2 cellular contexts compared by ENCODE assay signal in the genomic region with DNA sequence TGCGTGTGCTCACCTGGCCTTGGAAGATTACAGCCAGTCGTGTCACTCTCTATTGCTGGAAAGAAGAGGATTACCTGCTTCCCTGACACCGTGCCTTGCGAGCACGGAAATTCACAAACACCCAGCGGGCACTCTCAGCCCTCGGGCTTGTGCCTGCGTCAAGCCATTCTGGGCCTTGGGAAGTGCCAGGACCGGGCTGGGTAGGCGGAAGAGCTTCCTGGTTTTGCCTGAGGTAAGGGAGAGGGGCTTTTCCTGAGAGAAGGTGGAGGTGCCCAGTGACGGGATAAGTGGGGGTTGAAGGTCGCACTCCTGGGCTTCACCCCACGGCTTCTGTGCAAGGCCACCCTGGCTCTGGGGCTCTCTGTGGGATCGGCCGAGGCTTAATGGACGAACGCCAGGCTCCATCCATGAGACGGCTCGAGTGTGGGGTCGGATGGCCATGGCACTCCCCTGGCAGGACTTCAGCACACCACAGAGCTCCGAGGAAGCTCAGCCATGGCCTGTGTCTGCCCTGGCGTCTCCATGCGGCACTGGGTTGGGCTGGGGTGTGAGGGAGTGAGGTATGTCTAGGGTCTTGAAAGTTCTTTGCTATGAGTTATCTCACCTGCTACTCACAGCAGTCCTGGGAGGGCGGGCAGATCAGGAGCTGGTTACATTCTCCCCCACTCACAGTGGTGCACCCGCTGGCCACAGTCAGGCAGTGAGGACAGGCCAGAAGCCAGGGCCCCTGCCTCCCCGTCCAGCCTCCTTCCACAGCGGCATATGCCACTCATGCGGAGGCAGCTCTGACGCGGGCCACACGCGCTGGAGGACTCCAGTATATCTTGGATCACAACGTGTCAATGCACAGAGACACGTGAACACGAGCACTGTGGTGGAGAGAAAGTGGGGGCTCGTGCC.
TF ChIP-seq lines count a peak whose summit lies in the region.

No MANE protein-coding gene starts in this region.

TF ChIP-seq in IMR-90, 13 proteins besides CTCF, POLR2A, EP300 and RAD21:
- no peak for TF ChIP-seq ELK1 (IDR thresholded peaks at IDR 0.05; ENCODE audit: borderline replicate concordance, low read depth, low read length)
- no peak for TF ChIP-seq MAZ (IDR thresholded peaks at IDR 0.05; ENCODE audit: borderline replicate concordance, low read depth, low read length)
- TF ChIP-seq BHLHE40 (IDR thresholded peaks at IDR 0.05; ENCODE audit: low read depth, low read length): no peak
- TF ChIP-seq MXI1 (IDR thresholded peaks at IDR 0.05; ENCODE audit: borderline replicate concordance, low read depth, low read length): no peak
- TF ChIP-seq RFX5 (IDR thresholded peaks at IDR 0.05; ENCODE audit: low read depth, low read length): no peak
- no peak for TF ChIP-seq SMC3 (IDR thresholded peaks at IDR 0.05; ENCODE audit: low read depth, low read length)
- no peak for TF ChIP-seq CEBPB (IDR thresholded peaks at IDR 0.05; ENCODE audit: low read depth, low read length)
- TF ChIP-seq CHD1 (IDR thresholded peaks at IDR 0.05; ENCODE audit: low read depth, low read length): no peak
- no peak for TF ChIP-seq MAFK (IDR thresholded peaks at IDR 0.05; ENCODE audit: low read depth, low read length)
- no peak for TF ChIP-seq NFE2L2 (IDR thresholded peaks at IDR 0.05; ENCODE audit: low read depth, low read length)
- TF ChIP-seq FOS (IDR thresholded peaks at IDR 0.05; ENCODE audit: low read depth, low read length): no peak

TF ChIP-seq in WTC11, 78 proteins besides CTCF, POLR2A, EP300 and RAD21:
- TF ChIP-seq ATF1 (CRISPR knock-in tag; IDR thresholded peaks at IDR 0.05) (no peak), ZNF423 (CRISPR knock-in tag; IDR thresholded peaks at IDR 0.05) (no peak), GABPB1 (CRISPR knock-in tag; IDR thresholded peaks at IDR 0.05) (no peak), HMGA2 (CRISPR knock-in tag; IDR thresholded peaks at IDR 0.05) (no peak), PREB (CRISPR knock-in tag; IDR thresholded peaks at IDR 0.05; ENCODE audit: borderline replicate concordance) (no peak), ERG (CRISPR knock-in tag; IDR thresholded peaks at IDR 0.05) (no peak)
- TF ChIP-seq, protein P1, sequence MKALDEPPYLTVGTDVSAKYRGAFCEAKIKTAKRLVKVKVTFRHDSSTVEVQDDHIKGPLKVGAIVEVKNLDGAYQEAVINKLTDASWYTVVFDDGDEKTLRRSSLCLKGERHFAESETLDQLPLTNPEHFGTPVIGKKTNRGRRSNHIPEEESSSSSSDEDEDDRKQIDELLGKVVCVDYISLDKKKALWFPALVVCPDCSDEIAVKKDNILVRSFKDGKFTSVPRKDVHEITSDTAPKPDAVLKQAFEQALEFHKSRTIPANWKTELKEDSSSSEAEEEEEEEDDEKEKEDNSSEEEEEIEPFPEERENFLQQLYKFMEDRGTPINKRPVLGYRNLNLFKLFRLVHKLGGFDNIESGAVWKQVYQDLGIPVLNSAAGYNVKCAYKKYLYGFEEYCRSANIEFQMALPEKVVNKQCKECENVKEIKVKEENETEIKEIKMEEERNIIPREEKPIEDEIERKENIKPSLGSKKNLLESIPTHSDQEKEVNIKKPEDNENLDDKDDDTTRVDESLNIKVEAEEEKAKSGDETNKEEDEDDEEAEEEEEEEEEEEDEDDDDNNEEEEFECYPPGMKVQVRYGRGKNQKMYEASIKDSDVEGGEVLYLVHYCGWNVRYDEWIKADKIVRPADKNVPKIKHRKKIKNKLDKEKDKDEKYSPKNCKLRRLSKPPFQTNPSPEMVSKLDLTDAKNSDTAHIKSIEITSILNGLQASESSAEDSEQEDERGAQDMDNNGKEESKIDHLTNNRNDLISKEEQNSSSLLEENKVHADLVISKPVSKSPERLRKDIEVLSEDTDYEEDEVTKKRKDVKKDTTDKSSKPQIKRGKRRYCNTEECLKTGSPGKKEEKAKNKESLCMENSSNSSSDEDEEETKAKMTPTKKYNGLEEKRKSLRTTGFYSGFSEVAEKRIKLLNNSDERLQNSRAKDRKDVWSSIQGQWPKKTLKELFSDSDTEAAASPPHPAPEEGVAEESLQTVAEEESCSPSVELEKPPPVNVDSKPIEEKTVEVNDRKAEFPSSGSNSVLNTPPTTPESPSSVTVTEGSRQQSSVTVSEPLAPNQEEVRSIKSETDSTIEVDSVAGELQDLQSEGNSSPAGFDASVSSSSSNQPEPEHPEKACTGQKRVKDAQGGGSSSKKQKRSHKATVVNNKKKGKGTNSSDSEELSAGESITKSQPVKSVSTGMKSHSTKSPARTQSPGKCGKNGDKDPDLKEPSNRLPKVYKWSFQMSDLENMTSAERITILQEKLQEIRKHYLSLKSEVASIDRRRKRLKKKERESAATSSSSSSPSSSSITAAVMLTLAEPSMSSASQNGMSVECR (CRISPR knock-in tag; IDR thresholded peaks at IDR 0.05; ENCODE audit: borderline replicate concordance): no peak
